Comparison of ENCODE assay signal across 9 cellular contexts in the genomic region with DNA sequence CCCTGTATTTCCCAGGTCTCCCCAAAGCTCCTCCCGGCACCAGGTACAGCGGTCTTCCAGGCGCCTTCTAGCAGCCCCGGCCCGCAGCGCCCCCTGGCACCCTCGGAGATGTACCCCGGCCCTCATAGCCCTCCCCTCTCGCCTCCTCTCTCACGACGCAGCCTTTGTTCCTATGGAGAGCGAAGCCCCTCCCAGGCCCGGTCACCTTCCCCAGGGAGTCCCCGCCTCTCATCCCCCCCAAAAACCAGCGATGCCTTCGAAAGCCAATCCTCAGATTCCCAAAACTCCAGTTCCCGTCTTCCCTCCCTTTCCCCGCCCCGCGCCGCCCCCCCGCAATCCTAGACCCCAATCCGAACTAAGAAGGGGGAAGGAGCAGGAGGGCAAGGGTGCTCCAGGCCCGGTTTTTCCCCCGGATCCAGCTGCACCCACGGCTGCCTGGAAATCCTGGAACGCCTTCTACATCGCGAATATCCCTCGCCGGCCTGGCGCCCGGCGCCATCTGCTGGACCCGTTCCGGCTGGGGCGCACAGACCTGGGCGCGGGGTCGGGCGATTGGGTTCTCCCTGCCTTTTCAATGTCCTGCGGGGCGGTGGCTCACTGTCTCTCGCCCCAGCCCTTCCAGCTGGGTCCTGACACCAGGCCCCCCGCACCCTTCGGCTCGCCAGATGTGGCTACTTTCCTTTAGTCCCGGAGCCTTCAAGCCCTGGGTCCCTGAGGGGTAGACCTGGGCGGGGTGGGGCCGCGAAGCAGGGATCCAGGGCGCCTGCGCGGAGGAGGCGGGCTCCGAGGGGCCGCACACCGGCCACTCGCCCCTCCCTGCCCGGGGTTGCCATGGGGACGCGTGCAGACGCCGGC. TPM values are rescaled to one million over a fixed set of nuclear protein-coding genes. Genes with fewer than 3 reads are reported as not detected.
DNase-seq lines count a peak whose midpoint lies in the region; ATAC-seq, FAIRE-seq and TF ChIP-seq lines count a peak whose summit lies in the region.
"Had no signal": no experiment of that assay in that cellular context is flagged by ENCODE, and none has a peak within 500 bp of the region (broad histone marks: within the 10 kb centered on the region; RNA-seq: fewer than 3 reads in every experiment).

A gene with protein sequence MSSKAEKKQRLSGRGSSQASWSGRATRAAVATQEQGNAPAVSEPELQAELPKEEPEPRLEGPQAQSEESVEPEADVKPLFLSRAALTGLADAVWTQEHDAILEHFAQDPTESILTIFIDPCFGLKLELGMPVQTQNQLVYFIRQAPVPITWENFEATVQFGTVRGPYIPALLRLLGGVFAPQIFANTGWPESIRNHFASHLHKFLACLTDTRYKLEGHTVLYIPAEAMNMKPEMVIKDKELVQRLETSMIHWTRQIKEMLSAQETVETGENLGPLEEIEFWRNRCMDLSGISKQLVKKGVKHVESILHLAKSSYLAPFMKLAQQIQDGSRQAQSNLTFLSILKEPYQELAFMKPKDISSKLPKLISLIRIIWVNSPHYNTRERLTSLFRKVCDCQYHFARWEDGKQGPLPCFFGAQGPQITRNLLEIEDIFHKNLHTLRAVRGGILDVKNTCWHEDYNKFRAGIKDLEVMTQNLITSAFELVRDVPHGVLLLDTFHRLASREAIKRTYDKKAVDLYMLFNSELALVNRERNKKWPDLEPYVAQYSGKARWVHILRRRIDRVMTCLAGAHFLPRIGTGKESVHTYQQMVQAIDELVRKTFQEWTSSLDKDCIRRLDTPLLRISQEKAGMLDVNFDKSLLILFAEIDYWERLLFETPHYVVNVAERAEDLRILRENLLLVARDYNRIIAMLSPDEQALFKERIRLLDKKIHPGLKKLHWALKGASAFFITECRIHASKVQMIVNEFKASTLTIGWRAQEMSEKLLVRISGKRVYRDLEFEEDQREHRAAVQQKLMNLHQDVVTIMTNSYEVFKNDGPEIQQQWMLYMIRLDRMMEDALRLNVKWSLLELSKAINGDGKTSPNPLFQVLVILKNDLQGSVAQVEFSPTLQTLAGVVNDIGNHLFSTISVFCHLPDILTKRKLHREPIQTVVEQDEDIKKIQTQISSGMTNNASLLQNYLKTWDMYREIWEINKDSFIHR (N-terminal part only) (plus strand): TSS at position 844 of the 855 bp plus-strand sequence. CDS start 1,991 bp downstream, outside the sequence.

- ATAC-seq in left ventricle myocardium superior, result peak; percentile 94
- no peak for ATAC-seq in GM18867 (IDR thresholded peaks at IDR 0.05; ENCODE audit: unreplicated experiment)
- ATAC-seq in GM18505 (IDR thresholded peaks at IDR 0.05; ENCODE audit: unreplicated experiment), result no peak

- H3K27ac ChIP-seq in PC-9, result no peak within 1 kb of the TSS
- H3K27ac ChIP-seq in astrocyte (ENCODE audit: low read depth, low read length), result no peak within 1 kb of the TSS

- H3K27me3 Mint-ChIP-seq in IgD-negative memory B cell (peaks cover 51% of the 10 kb centered on the region), astrocyte (ENCODE audit: low read depth, unreplicated experiment) (peaks cover 43% of the 10 kb centered on the region)

- peak within 1 kb of the TSS; percentile 84 for H3K4me2 ChIP-seq in PC-9
- H3K4me2 ChIP-seq in astrocyte (ENCODE audit: low read length), result peak within 1 kb of the TSS; percentile 97

- CTCF ChIA-PET in PC-9 (lab: Charles Lee), result interaction anchor here (0.6 to 1.2 kb wide), 8 partner anchors 49 to 380 kb away, joined by 3 to 15 read pairs (median 4); a partner anchor contains a TSS

- no peaks in the 10 kb centered on the region for H3K36me3 ChIP-seq in PC-9 (ENCODE audit: low read depth)
- H3K36me3 ChIP-seq in astrocyte (ENCODE audit: insufficient read depth, low read length), result no peaks in the 10 kb centered on the region

- H3K27ac Mint-ChIP-seq in IgD-negative memory B cell (peak within 1 kb of the TSS in 1 of 3 donors; percentile 47), astrocyte (ENCODE audit: unreplicated experiment) (peak within 1 kb of the TSS; percentile 58)

- peak within 1 kb of the TSS; percentile 86 for H2AFZ ChIP-seq in PC-9
- peak within 1 kb of the TSS; percentile 94 for H2AFZ ChIP-seq in astrocyte (ENCODE audit: low read depth, low read length)

- H3K4me3 ChIP-seq in PC-9 (peak within 1 kb of the TSS; percentile 67), astrocyte (ENCODE audit: insufficient read depth, low read depth, low read length) (peak within 1 kb of the TSS; percentile 65)

- intact Hi-C loops in PC-9 (cut with micrococcal nuclease; ENCODE audit: unreplicated experiment), result loop anchor here (1.0 to 2.0 kb wide), 2 partner anchors 28 to 129 kb away; a partner anchor contains a TSS
- intact Hi-C loops in left ventricle myocardium superior (cut with micrococcal nuclease), result no loop called here

- H3K4me1 Mint-ChIP-seq in IgD-negative memory B cell (peaks cover 6 to 13% (median 13%) of the 10 kb centered on the region in 3 donors), astrocyte (ENCODE audit: low read depth, unreplicated experiment) (no peaks in the 10 kb centered on the region)

- no peak for TF ChIP-seq POLR2A in GM18505 (IDR thresholded peaks at IDR 0.05; ENCODE audit: borderline replicate concordance, extremely low read depth, insufficient read depth, insufficient read length)

- no peaks in the 10 kb centered on the region for H3K9me2 ChIP-seq in PC-9 (ENCODE audit: insufficient read depth)

- peaks cover 2% of the 10 kb centered on the region; the same call in 1 of the 2 replicates for H3F3A ChIP-seq in PC-9 (ENCODE audit: insufficient read depth, low read depth)

- peak within 1 kb of the TSS; percentile 53 to 94 (median 82) for H3K4me3 Mint-ChIP-seq in IgD-negative memory B cell
- peak within 1 kb of the TSS; percentile 91 for H3K4me3 Mint-ChIP-seq in astrocyte (ENCODE audit: unreplicated experiment)

- H3K27me3 ChIP-seq in PC-9 (ENCODE audit: insufficient read depth, low read depth) (no peaks in the 10 kb centered on the region), astrocyte (ENCODE audit: insufficient read depth, low read length) (peaks cover 47% of the 10 kb centered on the region)

- POLR2A ChIA-PET in PC-9 (lab: Charles Lee; ENCODE audit: unreplicated experiment), result interaction anchor here (0.5 to 0.6 kb wide), 4 partner anchors 119 to 672 kb away, joined by 3 to 10 read pairs (median 4); no protein-coding TSS in a partner anchor

- H3K79me2 ChIP-seq in PC-9 (ENCODE audit: low read depth) (no peaks in the 10 kb centered on the region), astrocyte (ENCODE audit: insufficient read depth, low read length) (no peaks in the 10 kb centered on the region)

- H3K9me3 Mint-ChIP-seq in IgD-negative memory B cell (no peaks in the 10 kb centered on the region), astrocyte (ENCODE audit: unreplicated experiment) (no peaks in the 10 kb centered on the region)

- peaks cover 7% of the 10 kb centered on the region for H3K4me1 ChIP-seq in PC-9 (replicated peaks; ENCODE audit: insufficient read depth)
- H3K4me1 ChIP-seq in astrocyte (ENCODE audit: insufficient read depth, low read length), result peaks cover 9% of the 10 kb centered on the region

- BruUV-seq in PC-9 (replicated peaks; lab: Mats Ljungman, UMichigan), result no TSS peak

- H3K9ac ChIP-seq in astrocyte (ENCODE audit: low read length), result peak within 1 kb of the TSS; percentile 71

- peak; percentile 50 for DNase-seq in DMS153 treated with DMSO at 0.1 percent for 48 hours (lab: John Stamatoyannopoulos, UW; ENCODE audit: unreplicated experiment)
- peak; percentile 71 to 91 for DNase-seq in PC-9
- DNase-seq in astrocyte (ENCODE audit: low read depth), result peak; percentile 94
- peak; percentile 81 for DNase-seq in left ventricle myocardium superior
- DNase-seq in pons (ENCODE audit: low spot score), result peak; percentile 45

- FAIRE-seq in astrocyte (lab: Jason Lieb, UNC), result no peak
- FAIRE-seq: colon had no signal

- TF ChIP-seq CTCF in PC-9 (conservative IDR thresholded peaks at IDR 0.05) (peak; percentile 50), astrocyte (IDR thresholded peaks at IDR 0.05; ENCODE audit: insufficient read depth, low read depth, low read length) (peak; percentile 25)

- H3K9me3 ChIP-seq in PC-9 (ENCODE audit: insufficient read depth, low read depth) (no peaks in the 10 kb centered on the region), astrocyte (ENCODE audit: insufficient read depth, low read depth, low read length) (no peaks in the 10 kb centered on the region)

- H3K36me3 Mint-ChIP-seq in IgD-negative memory B cell (peaks cover 1% of the 10 kb centered on the region), astrocyte (ENCODE audit: low read depth, unreplicated experiment) (no peaks in the 10 kb centered on the region)

- H4K20me1 ChIP-seq in PC-9 (ENCODE audit: insufficient read depth), result no peaks in the 10 kb centered on the region
- H4K20me1 ChIP-seq in astrocyte (ENCODE audit: insufficient read depth, low read length), result no peaks in the 10 kb centered on the region

RNA-seq across cellular contexts. Expression of the gene that starts here (rescaled TPM):
- not detected for polyA plus RNA-seq in IgD-negative memory B cell
- total RNA-seq in PC-9 (2021) (10.6 and 11.6 TPM in 2 replicates), astrocyte (0.11 and 0.34 TPM in 2 replicates), left ventricle myocardium superior (0.05 TPM)

Comparison
In these comparisons a context has a peak if more than half of its experiments do, and no peak if none do; other contexts are left out.
1. Peak in DNase-seq, H3K4me3 ChIP-seq, H3K9ac ChIP-seq and H3K4me2 ChIP-seq in astrocyte; RNA of the gene not detected or under 1 TPM.
2. Peak in DNase-seq and ATAC-seq in left ventricle myocardium superior; RNA of the gene not detected or under 1 TPM.